15 cellular contexts compared by ENCODE assay signal in genomic region chr7:26854932-26855331, GRCh38. TPM values are rescaled to one million over a fixed set of nuclear protein-coding genes. Genes with fewer than 3 reads are reported as not detected.
DNase-seq lines count a peak whose midpoint lies in the region; ATAC-seq and TF ChIP-seq lines count a peak whose summit lies in the region.
"Had no signal": no experiment of that assay in that cellular context is flagged by ENCODE, and none has a peak within 500 bp of the region (broad histone marks: within the 10 kb centered on the region; RNA-seq: fewer than 3 reads in every experiment).

No MANE protein-coding gene starts in this region.

- peaks cover 17% of the 10 kb centered on the region for H3K36me3 ChIP-seq in RWPE2 (ENCODE audit: low read depth)
- H3K36me3 ChIP-seq in esophagus squamous epithelium = peaks cover 0 to 13% (median 0%) of the 10 kb centered on the region in 3 donors
- H3K36me3 ChIP-seq in muscle layer of duodenum (ENCODE audit: control insufficient read depth in 1 of 2, insufficient read depth in 2 of 2, low read length in 2 of 2) = no peaks in the 10 kb centered on the region

- TF ChIP-seq POLR2A in esophagus squamous epithelium (IDR thresholded peaks at IDR 0.05) = no peak

- H3K27me3 ChIP-seq in RWPE2 (ENCODE audit: insufficient read depth, poor library complexity, severe bottlenecking) (no peaks in the 10 kb centered on the region), esophagus squamous epithelium (peaks cover 0 to 38% (median 0%) of the 10 kb centered on the region in 4 donors), muscle layer of duodenum (ENCODE audit: low read depth, low read length) (no peaks in the 10 kb centered on the region)

- TF ChIP-seq CTCF in RWPE2 (IDR thresholded peaks at IDR 0.05; ENCODE audit: poor library complexity, severe bottlenecking) (no peak), esophagus squamous epithelium (IDR thresholded peaks at IDR 0.05) (no peak)

- ATAC-seq in RWPE2 (ENCODE audit: low read depth) (no peak), HG03439 (IDR thresholded peaks at IDR 0.05; ENCODE audit: unreplicated experiment) (no peak), HG02610 (IDR thresholded peaks at IDR 0.05; ENCODE audit: unreplicated experiment) (no peak)
- ATAC-seq: HCT116 had no signal

- H3K27ac ChIP-seq in RWPE2 (ENCODE audit: poor library complexity, severe bottlenecking) = peak overlapping the region; percentile 42
- peak overlapping the region in 3 of 4 donors; percentile 82 to 99 (median 98) for H3K27ac ChIP-seq in esophagus squamous epithelium
- peak overlapping the region; percentile 83 for H3K27ac ChIP-seq in muscle layer of duodenum (ENCODE audit: low read length)

- DNase-seq in ACHN = peak; percentile 35
- DNase-seq in RWPE2 (ENCODE audit: low spot score) = no peak
- no peak for DNase-seq in esophagus squamous epithelium (lab: John Stamatoyannopoulos, UW)
- DNase-seq in LoVo (ENCODE audit: low spot score) = no peak
- no peak for DNase-seq in Kasumi-1 (lab: John Stamatoyannopoulos, UW)
- DNase-seq: DMS53, KG1, NCI-H1930, NCI-H2171 treated with DMSO at 0.1 percent for 48 hours, NCI-H510A, NCI-H82 had no signal

- peaks cover 32% of the 10 kb centered on the region for H3K4me1 ChIP-seq in RWPE2 (ENCODE audit: insufficient read depth, poor library complexity, severe bottlenecking)
- peaks cover 0 to 55% (median 4%) of the 10 kb centered on the region in 3 donors for H3K4me1 ChIP-seq in esophagus squamous epithelium
- peaks cover 0 to 14% of the 10 kb centered on the region in 2 donors for H3K4me1 ChIP-seq in muscle layer of duodenum (ENCODE audit: control insufficient read depth in 1 of 2, insufficient read depth in 2 of 2, low read length in 2 of 2)

- intact Hi-C loops in esophagus squamous epithelium (cut with DNase I) = loop anchor here (5.0 kb wide), 1 partner anchor 287 kb away; the partner anchor contains the start of gene HOXA5

- H3K4me3 ChIP-seq in RWPE2 (ENCODE audit: severe bottlenecking) (no peak overlapping the region), esophagus squamous epithelium (no peak overlapping the region), muscle layer of duodenum (ENCODE audit: low read depth in 1 of 2, low read length in 2 of 2) (no peak overlapping the region)

- H3K9me3 ChIP-seq in RWPE2 (ENCODE audit: severe bottlenecking) (no peaks in the 10 kb centered on the region), esophagus squamous epithelium (no peaks in the 10 kb centered on the region), muscle layer of duodenum (ENCODE audit: control insufficient read depth in 1 of 2, low read length in 2 of 2) (no peaks in the 10 kb centered on the region)

- in situ Hi-C loops in ACHN (cut with HindIII; ENCODE audit: low pct_ligation_motif_present, low pct_unique_long_range_greater_than_20kb, low sequenced_read_pairs) = loop anchor here (10.0 kb wide), 1 partner anchor 270 kb away; no protein-coding TSS in a partner anchor

RNA-seq across cellular contexts. Expression of gene SKAP2, which starts 9.5 kb away (rescaled TPM):
- total RNA-seq in esophagus squamous epithelium = 10 to 100 TPM; 19.3 to 25.2 (median 21.4) TPM

Comparison
In these comparisons a context has a peak if more than half of its experiments do, and no peak if none do; other contexts are left out.
1. H3K27ac ChIP-seq: peak in every context shown above with its lines; median percentile 98 in esophagus squamous epithelium; 83 in muscle layer of duodenum; 42 in RWPE2.